In the genomic region with DNA sequence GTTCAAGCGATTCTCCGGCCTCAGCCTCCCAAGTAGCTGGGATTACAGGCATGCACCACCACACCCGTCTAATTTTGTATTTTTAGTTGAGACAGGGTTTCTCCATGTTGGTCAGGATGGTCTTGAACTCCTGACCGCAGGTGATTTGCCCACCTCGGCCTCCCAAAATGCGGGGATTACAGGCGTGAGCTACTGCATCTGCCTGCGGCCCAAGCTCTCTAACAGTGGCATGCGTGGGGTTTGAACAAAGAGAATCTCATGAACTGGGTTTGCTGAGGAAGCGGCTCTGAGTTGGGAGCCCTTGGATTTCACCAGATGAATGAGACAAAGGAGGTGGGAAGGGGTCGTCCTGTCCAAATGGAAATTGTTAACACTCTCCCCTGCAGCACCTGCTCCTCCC, we compare ENCODE assay signal across 9 cellular contexts.
"Had no signal": no experiment of that assay in that cellular context is flagged by ENCODE, and none has a peak within 500 bp of the region (broad histone marks: within the 10 kb centered on the region; RNA-seq: fewer than 3 reads in every experiment).

No MANE protein-coding gene starts in this region.

- H3K36me3 Mint-ChIP-seq: IgD-negative memory B cell had no signal

- H3K4me3 ChIP-seq: HAP-1 had no signal

- H3K27ac Mint-ChIP-seq: HFFc6 had no signal

- H3K9me3 Mint-ChIP-seq: HFFc6, IgD-negative memory B cell had no signal

- H3K9me3 ChIP-seq: HAP-1 had no signal

- H3K27me3 Mint-ChIP-seq: IgD-negative memory B cell had no signal

- H3K36me3 ChIP-seq: HAP-1 had no signal

- H3K4me3 Mint-ChIP-seq: HFFc6 had no signal

- DNase-seq: GOT3, H7, HFFc6, KBM-7 had no signal

- H3K27ac ChIP-seq: HL-60 had no signal

- ATAC-seq: HCT116, HepG2 had no signal
